Comparison of ENCODE assay signal across 1 cellular context in the genomic region with DNA sequence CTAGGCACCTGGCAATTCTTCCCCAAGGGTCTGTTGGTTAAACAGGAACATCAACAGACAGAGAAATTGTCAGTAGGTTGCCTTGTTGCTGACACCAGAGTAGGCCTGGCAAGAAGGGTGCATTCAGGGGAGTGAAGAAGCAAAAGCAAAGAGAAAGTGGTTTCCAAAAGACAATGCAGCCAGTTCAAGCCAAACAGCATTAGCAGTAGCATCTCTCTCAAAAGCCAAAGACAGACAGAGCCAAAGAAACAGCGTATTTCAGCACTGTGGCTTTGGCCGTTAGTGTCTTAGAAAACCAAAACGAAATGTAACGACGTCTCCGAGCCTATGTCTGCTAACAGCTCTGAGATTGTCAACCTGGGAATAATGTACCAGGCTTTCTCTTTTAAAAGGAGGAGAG.
TF ChIP-seq lines count a peak whose summit lies in the region.

No MANE protein-coding gene starts in this region.

TF ChIP-seq in IMR-90, 13 proteins besides CTCF, POLR2A, EP300 and RAD21 (continued from another document):
- TF ChIP-seq SMC3 (IDR thresholded peaks at IDR 0.05; ENCODE audit: low read depth, low read length) (no peak), MAFK (IDR thresholded peaks at IDR 0.05; ENCODE audit: low read depth, low read length) (no peak), USF2 (IDR thresholded peaks at IDR 0.05; ENCODE audit: low read depth, low read length) (no peak)
